Comparison of ENCODE assay signal across 28 cellular contexts in genomic region chr3:146845361-146845760, GRCh38.
"Had no signal": no experiment of that assay in that cellular context is flagged by ENCODE, and none has a peak within 500 bp of the region (broad histone marks: within the 10 kb centered on the region; RNA-seq: fewer than 3 reads in every experiment).

No MANE protein-coding gene starts in this region.

- H3K4me1 Mint-ChIP-seq: mesothelial cell of epicardium; naive B cell; naive thymus-derived CD8-positive, alpha-beta T cell had no signal

- H3K27ac Mint-ChIP-seq: dendritic cell treated with granulocyte-macrophage colony-stimulating factor and Interleukin-4, amounts not matched to agents 40 ng/mL and 50 ng/mL, for 4 days; effector memory CD8-positive, alpha-beta T cell; endodermal cell; mesothelial cell of epicardium; naive B cell; naive thymus-derived CD8-positive, alpha-beta T cell had no signal

- ATAC-seq: effector memory CD8-positive, alpha-beta T cell; esophagus mucosa; gastrocnemius medialis; heart right ventricle; left cardiac atrium; left lung; left ventricle myocardium superior; lower lobe of right lung; mucosa of descending colon; naive thymus-derived CD8-positive, alpha-beta T cell had no signal

- H3K4me3 Mint-ChIP-seq: dendritic cell treated with granulocyte-macrophage colony-stimulating factor and Interleukin-4, amounts not matched to agents 40 ng/mL and 50 ng/mL, for 4 days; effector memory CD8-positive, alpha-beta T cell; endodermal cell; mesothelial cell of epicardium; naive B cell; naive thymus-derived CD8-positive, alpha-beta T cell had no signal

- H3K9me3 Mint-ChIP-seq: dendritic cell treated with granulocyte-macrophage colony-stimulating factor and Interleukin-4, amounts not matched to agents 40 ng/mL and 50 ng/mL, for 4 days; endodermal cell; mesothelial cell of epicardium had no signal

- DNase-seq: colonic mucosa; cortex of kidney; effector CD8-positive, alpha-beta T cell; effector memory CD8-positive, alpha-beta T cell; endodermal cell; erythroblast; esophagus squamous epithelium; foreskin fibroblast; foreskin melanocyte; gastrocnemius medialis; glutamatergic neuron; head of caudate nucleus; heart right ventricle; hippocampal formation; left cardiac atrium; left lung; left ventricle myocardium superior; lower lobe of right lung; mesenchymal stem cell; mucosa of descending colon; naive B cell; naive thymus-derived CD8-positive, alpha-beta T cell had no signal

- H3K36me3 Mint-ChIP-seq: mesothelial cell of epicardium; naive B cell; naive thymus-derived CD8-positive, alpha-beta T cell had no signal

- FAIRE-seq: endometrium, islet of Langerhans, keratinocyte had no signal

- H3K27me3 Mint-ChIP-seq: dendritic cell treated with granulocyte-macrophage colony-stimulating factor and Interleukin-4, amounts not matched to agents 40 ng/mL and 50 ng/mL, for 4 days; effector memory CD8-positive, alpha-beta T cell; naive B cell; naive thymus-derived CD8-positive, alpha-beta T cell had no signal
